ENCODE assay signal across 1 cellular context in the genomic region with DNA sequence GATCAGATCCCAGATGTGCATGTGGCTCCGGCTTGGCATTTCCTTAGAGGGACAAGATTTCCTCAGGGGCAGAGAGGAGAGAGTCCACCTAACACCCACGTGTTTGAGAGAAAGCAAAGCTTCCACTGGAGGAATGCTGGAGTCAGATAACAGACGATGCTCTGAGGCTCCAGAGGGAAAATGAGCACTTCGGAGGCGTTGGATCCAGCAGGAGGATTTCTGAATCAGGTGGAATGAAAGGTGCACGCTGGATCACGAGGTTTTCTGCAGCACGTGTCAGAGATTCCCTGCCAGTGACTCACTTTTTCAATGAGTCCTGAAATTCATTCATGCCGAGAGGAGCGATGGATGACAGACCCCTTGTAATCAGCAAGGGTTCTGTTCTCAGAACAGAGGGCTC.
TF ChIP-seq lines count a peak whose summit lies in the region.

No MANE protein-coding gene starts in this region.

TF ChIP-seq in HepG2, 621 proteins besides CTCF, POLR2A, EP300 and RAD21:
- peak; percentile 72 for TF ChIP-seq MNT (IDR thresholded peaks at IDR 0.05)
- no peak for TF ChIP-seq SRSF1 (optimal IDR thresholded peaks at IDR 0.05; ENCODE audit: low read depth, low read length)
- no peak for TF ChIP-seq TAF1 (CRISPR knock-in tag; IDR thresholded peaks at IDR 0.05)
- 0 out of 2 replicates have a peak, but pooled peaks have one; percentile 24 for TF ChIP-seq MAX (IDR thresholded peaks at IDR 0.05)
- TF ChIP-seq, protein P1, sequence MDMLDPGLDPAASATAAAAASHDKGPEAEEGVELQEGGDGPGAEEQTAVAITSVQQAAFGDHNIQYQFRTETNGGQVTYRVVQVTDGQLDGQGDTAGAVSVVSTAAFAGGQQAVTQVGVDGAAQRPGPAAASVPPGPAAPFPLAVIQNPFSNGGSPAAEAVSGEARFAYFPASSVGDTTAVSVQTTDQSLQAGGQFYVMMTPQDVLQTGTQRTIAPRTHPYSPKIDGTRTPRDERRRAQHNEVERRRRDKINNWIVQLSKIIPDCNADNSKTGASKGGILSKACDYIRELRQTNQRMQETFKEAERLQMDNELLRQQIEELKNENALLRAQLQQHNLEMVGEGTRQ (IDR thresholded peaks at IDR 0.05; ENCODE audit: low read depth, low read length) = peak; percentile 74
- TF ChIP-seq, protein P1 (CRISPR knock-in tag; IDR thresholded peaks at IDR 0.05; ENCODE audit: borderline replicate concordance) = no peak
- peak; percentile 78 for TF ChIP-seq FOSL2 (CRISPR knock-in tag; IDR thresholded peaks at IDR 0.05)
- TF ChIP-seq BHLHE40 (IDR thresholded peaks at IDR 0.05; ENCODE audit: low read length) = peak; percentile 88
- no peak for TF ChIP-seq SMARCC2 (IDR thresholded peaks at IDR 0.05)
- TF ChIP-seq, protein P2, sequence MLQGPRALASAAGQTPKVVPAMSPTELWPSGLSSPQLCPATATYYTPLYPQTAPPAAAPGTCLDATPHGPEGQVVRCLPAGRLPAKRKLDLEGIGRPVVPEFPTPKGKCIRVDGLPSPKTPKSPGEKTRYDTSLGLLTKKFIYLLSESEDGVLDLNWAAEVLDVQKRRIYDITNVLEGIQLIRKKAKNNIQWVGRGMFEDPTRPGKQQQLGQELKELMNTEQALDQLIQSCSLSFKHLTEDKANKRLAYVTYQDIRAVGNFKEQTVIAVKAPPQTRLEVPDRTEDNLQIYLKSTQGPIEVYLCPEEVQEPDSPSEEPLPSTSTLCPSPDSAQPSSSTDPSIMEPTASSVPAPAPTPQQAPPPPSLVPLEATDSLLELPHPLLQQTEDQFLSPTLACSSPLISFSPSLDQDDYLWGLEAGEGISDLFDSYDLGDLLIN (CRISPR knock-in tag; IDR thresholded peaks at IDR 0.05; ENCODE audit: borderline replicate concordance) = no peak
